In genomic region chr2:9950521-9951271, GRCh38 we compare ENCODE assay signal across 8 cellular contexts. TPM values are rescaled to one million over a fixed set of nuclear protein-coding genes. Genes with fewer than 3 reads are reported as not detected.
DNase-seq lines count a peak whose midpoint lies in the region; ATAC-seq and TF ChIP-seq lines count a peak whose summit lies in the region.

No MANE protein-coding gene starts in this region.

- H3K9me3 ChIP-seq in OCI-LY1 (ENCODE audit: low read length) (no peaks in the 10 kb centered on the region), hepatocyte (ENCODE audit: low read depth) (no peaks in the 10 kb centered on the region)

- 7% methylated on average over 60 of the region's 76 CpGs for WGBS in hepatocyte (ENCODE audit: low lambda C conversion rate, missing lambda C conversion rate)

- no peaks in the 10 kb centered on the region for H3K36me3 Mint-ChIP-seq in activated naive CD4-positive, alpha-beta T cell treated with anti-CD3 and anti-CD28 coated beads, Interleukin-2, amount 50 U/mL, for 24 hours

- H3K9me2 ChIP-seq in OCI-LY1 (ENCODE audit: low read depth, low read length), result no peaks in the 10 kb centered on the region
- no peaks in the 10 kb centered on the region for H3K9me2 ChIP-seq in hepatocyte (replicated peaks; ENCODE audit: insufficient read depth)

- TF ChIP-seq CTCF in OCI-LY1 (IDR thresholded peaks at IDR 0.05; ENCODE audit: low read length), result no peak; the same call in 1 of the 2 replicates
- no peak for TF ChIP-seq CTCF in hepatocyte (IDR thresholded peaks at IDR 0.05; ENCODE audit: poor library complexity)

- peaks cover 27% of the 10 kb centered on the region for H3K27me3 Mint-ChIP-seq in activated naive CD4-positive, alpha-beta T cell treated with anti-CD3 and anti-CD28 coated beads, Interleukin-2, amount 50 U/mL, for 24 hours

- peak overlapping the region; percentile 35; the same call in 1 of the 2 replicates for H2AFZ ChIP-seq in OCI-LY1 (ENCODE audit: low read length)
- H2AFZ ChIP-seq in hepatocyte, result peak overlapping the region; percentile 93

- peak overlapping the region; percentile 93 for H3K4me2 ChIP-seq in OCI-LY1 (ENCODE audit: low read length)
- peak overlapping the region; percentile 89 for H3K4me2 ChIP-seq in hepatocyte

- H3K4me1 ChIP-seq in OCI-LY1 (ENCODE audit: insufficient read depth, low read length, severe bottlenecking) (peaks cover 17% of the 10 kb centered on the region), hepatocyte (ENCODE audit: insufficient read depth) (peaks cover 21% of the 10 kb centered on the region)

- H3K27ac Mint-ChIP-seq in activated naive CD4-positive, alpha-beta T cell treated with anti-CD3 and anti-CD28 coated beads, Interleukin-2, amount 50 U/mL, for 24 hours, result no peak overlapping the region

- no peaks in the 10 kb centered on the region for H3F3A ChIP-seq in OCI-LY1 (ENCODE audit: insufficient read depth, low read length)

- peak overlapping the region; percentile 81 for H3K9ac ChIP-seq in OCI-LY1 (ENCODE audit: low read length)

- no peaks in the 10 kb centered on the region for H3K9me3 Mint-ChIP-seq in activated naive CD4-positive, alpha-beta T cell treated with anti-CD3 and anti-CD28 coated beads, Interleukin-2, amount 50 U/mL, for 24 hours

- H3K36me3 ChIP-seq in OCI-LY1 (ENCODE audit: insufficient read depth, low read length) (no peaks in the 10 kb centered on the region), hepatocyte (replicated peaks; ENCODE audit: insufficient read depth, low read depth) (no peaks in the 10 kb centered on the region)

- DNase-seq in activated T-cell treated with anti-CD3 and anti-CD28 coated beads for 24 hours (ENCODE audit: low read depth), result peak; percentile 13
- no peak for DNase-seq in activated T-cell treated with anti-CD3 and anti-CD28 coated beads, Interleukin-2, amount 50 U/mL, for 1 hour
- peak; percentile 74 for DNase-seq in hepatocyte (ENCODE audit: low spot score)
- no peak for DNase-seq in epidermal melanocyte (ENCODE audit: insufficient read length, low spot score)

- H4K20me1 ChIP-seq in OCI-LY1 (ENCODE audit: insufficient read depth, low read length) (no peaks in the 10 kb centered on the region), hepatocyte (ENCODE audit: insufficient read depth, poor library complexity, severe bottlenecking) (no peaks in the 10 kb centered on the region)

- no peak overlapping the region for H3K27ac ChIP-seq in OCI-LY1 (ENCODE audit: low read depth, low read length, poor library complexity, severe bottlenecking)
- H3K27ac ChIP-seq in hepatocyte, result peak overlapping the region; percentile 61
- peak overlapping the region; percentile 60 to 95 (median 84) for H3K27ac ChIP-seq in skin epidermis

- peak; percentile 33 for ATAC-seq in HG02610 (IDR thresholded peaks at IDR 0.05; ENCODE audit: unreplicated experiment)

- H3K4me3 ChIP-seq in OCI-LY1 (ENCODE audit: low read depth, low read length, poor library complexity, severe bottlenecking) (peak overlapping the region; percentile 82), hepatocyte (peak overlapping the region; percentile 74), skin epidermis (peak overlapping the region; percentile 53 to 90 (median 60))

- H3K27me3 ChIP-seq in OCI-LY1 (ENCODE audit: insufficient read depth, low read length), result no peaks in the 10 kb centered on the region
- H3K27me3 ChIP-seq in hepatocyte, result no peaks in the 10 kb centered on the region

- peaks cover 16% of the 10 kb centered on the region for H3K4me1 Mint-ChIP-seq in activated naive CD4-positive, alpha-beta T cell treated with anti-CD3 and anti-CD28 coated beads, Interleukin-2, amount 50 U/mL, for 24 hours

- H3K4me3 Mint-ChIP-seq in activated naive CD4-positive, alpha-beta T cell treated with anti-CD3 and anti-CD28 coated beads, Interleukin-2, amount 50 U/mL, for 24 hours, result peak overlapping the region; percentile 84

- H3K79me2 ChIP-seq in OCI-LY1 (ENCODE audit: insufficient read depth, low read length) (no peaks in the 10 kb centered on the region), hepatocyte (peaks cover 8% of the 10 kb centered on the region)

RNA-seq across cellular contexts. Expression of gene GRHL1, which starts 0.8 kb away (rescaled TPM):
- total RNA-seq in hepatocyte, result 10.0 and 10.9 TPM in 2 replicates
- polyA plus RNA-seq in hepatocyte, result 4.0 and 9.5 TPM in 2 replicates

Comparison
In these comparisons a context has a peak if more than half of its experiments do, and no peak if none do; other contexts are left out.
1. DNase-seq: peak in activated T-cell treated with anti-CD3 and anti-CD28 coated beads for 24 hours (single experiment) and hepatocyte (single experiment); none in activated T-cell treated with anti-CD3 and anti-CD28 coated beads, Interleukin-2, amount 50 U/mL, for 1 hour (single experiment) and epidermal melanocyte (single experiment).
2. Peak in every context shown above with its lines, with median percentiles within 50 percentile points of each other: H3K4me3 ChIP-seq.